8 cellular contexts compared by ENCODE assay signal in the genomic region with DNA sequence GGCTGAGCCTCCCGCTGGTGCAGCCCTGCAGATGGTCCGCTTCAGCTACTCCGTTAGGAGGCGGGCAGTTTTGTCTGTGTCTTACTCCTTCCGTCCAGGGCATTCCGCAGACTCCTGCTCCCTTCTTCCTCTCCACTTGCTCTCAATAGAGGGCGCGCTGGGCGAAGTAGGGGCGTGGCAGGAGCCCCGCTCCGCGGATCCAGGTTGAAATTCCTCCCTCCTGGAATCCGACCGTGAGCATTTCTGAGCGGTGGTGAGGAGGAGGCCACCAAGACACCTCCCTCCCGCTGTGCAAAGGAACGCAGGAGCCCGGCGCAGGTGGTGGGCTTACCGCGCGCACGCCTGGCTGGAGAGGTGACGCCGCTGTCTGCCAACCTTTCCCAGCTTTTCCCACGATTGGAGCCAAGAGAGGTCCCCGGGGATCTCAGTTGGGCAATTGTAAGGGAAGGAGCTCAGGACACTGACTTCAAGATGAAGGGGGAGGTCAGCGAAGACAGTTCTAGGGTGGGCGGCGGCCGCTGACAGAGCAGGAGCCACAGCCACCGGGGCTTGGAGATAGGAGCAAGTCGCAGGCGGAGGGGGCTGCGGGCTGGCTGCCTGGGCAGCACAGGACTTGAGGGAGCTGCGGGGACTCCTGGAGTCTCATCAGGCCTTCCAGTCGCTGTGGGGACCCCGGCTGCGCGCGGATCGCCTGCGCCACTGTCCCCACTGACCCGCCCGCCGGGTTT.
A peak's percentile ranks its signal among the peaks of the same experiment; 100 is the strongest.
DNase-seq lines count a peak whose midpoint lies in the region; ATAC-seq, FAIRE-seq and TF ChIP-seq lines count a peak whose summit lies in the region.

No MANE protein-coding gene starts in this region.

- no peaks in the 10 kb centered on the region for H3K9me2 ChIP-seq in SK-N-SH

- ATAC-seq in HG02678 (IDR thresholded peaks at IDR 0.05; ENCODE audit: unreplicated experiment) (peak; percentile 83), pancreas (peak; percentile 93 to 99 (median 98))
- ATAC-seq in stimulated activated naive CD8-positive, alpha-beta T cell treated with anti-CD3 and anti-CD28 coated beads, Interleukin-15, Interleukin-2, amounts not matched to agents 100 U/mL and 50 U/mL, for 24 hours, result no peak
- no peak for ATAC-seq in activated T-cell treated with anti-CD3 and anti-CD28 coated beads, Interleukin-2, amount 50 U/mL, for 4 hours

- peak; percentile 63 for TF ChIP-seq RAD21 in SK-N-SH (IDR thresholded peaks at IDR 0.05; ENCODE audit: low read length)

- TF ChIP-seq CTCF in GM10266 (IDR thresholded peaks at IDR 0.05; ENCODE audit: control insufficient read depth, insufficient read depth, low read depth, missing control alignments), result peak; percentile 39
- peak; percentile 79 for TF ChIP-seq CTCF in SK-N-SH (IDR thresholded peaks at IDR 0.05)
- peak; percentile 66 for TF ChIP-seq CTCF in cardiac muscle cell (IDR thresholded peaks at IDR 0.05; ENCODE audit: low read depth, low read length)
- peak in 1 of 4 donors; percentile 13 for TF ChIP-seq CTCF in pancreas (IDR thresholded peaks at IDR 0.05)

- H3K9me3 Mint-ChIP-seq in activated T-cell treated with anti-CD3 and anti-CD28 coated beads, Interleukin-2, amount 50 U/mL, for 4 hours, result peaks cover 4% of the 10 kb centered on the region

- under 1% methylated on average over 38 of the region's 47 CpGs for WGBS in SK-N-SH (ENCODE audit: low lambda C conversion rate)
- 1% methylated on average over 45 to 47 of the region's 47 CpGs for WGBS in pancreas, 2 donors

- no peaks in the 10 kb centered on the region for H3K36me3 ChIP-seq in SK-N-SH (replicated peaks in 1 of 2; ENCODE audit: control insufficient read depth in 1 of 2, insufficient read depth in 2 of 2, low read length in 1 of 2)
- no peaks in the 10 kb centered on the region for H3K36me3 ChIP-seq in cardiac muscle cell
- no peaks in the 10 kb centered on the region for H3K36me3 ChIP-seq in pancreas

- no peaks in the 10 kb centered on the region for H3K79me2 ChIP-seq in SK-N-SH (ENCODE audit: insufficient read depth)

- peaks cover 10% of the 10 kb centered on the region for H3K27me3 Mint-ChIP-seq in activated T-cell treated with anti-CD3 and anti-CD28 coated beads, Interleukin-2, amount 50 U/mL, for 4 hours (ENCODE audit: low read depth)

- CTCF ChIA-PET in SK-N-SH (lab: Yijun Ruan, JAX), result interaction anchor here (0.6 to 2.4 kb wide), 21 partner anchors 9 to 862 kb away, joined by 3 to 12 read pairs (median 4); no protein-coding TSS in a partner anchor

- H3K4me2 ChIP-seq in SK-N-SH, result peak overlapping the region; percentile 91

- TF ChIP-seq EP300 in SK-N-SH (IDR thresholded peaks at IDR 0.05; ENCODE audit: borderline replicate concordance in 1 of 2, low read depth in 1 of 2, low read length in 1 of 2), result no peak; a peak in 1 of 4 replicates

- H3K27ac ChIP-seq in SK-N-SH (ENCODE audit: low read depth in 2 of 2, low read length in 1 of 2) (peak overlapping the region; percentile 16 to 68; a peak in 2 of 4 replicates), cardiac muscle cell (no peak overlapping the region), pancreas (no peak overlapping the region)

- intact Hi-C loops in pancreas (cut with DNase I), result no loop called here

- no peaks in the 10 kb centered on the region for H3K4me1 Mint-ChIP-seq in activated T-cell treated with anti-CD3 and anti-CD28 coated beads, Interleukin-2, amount 50 U/mL, for 4 hours (ENCODE audit: low read depth)

- H2AFZ ChIP-seq in SK-N-SH (ENCODE audit: low read depth), result peak overlapping the region; percentile 93

- H3K4me3 ChIP-seq in SK-N-SH (ENCODE audit: low read depth in 2 of 2, low read length in 1 of 2), result peak overlapping the region; percentile 81 to 96
- H3K4me3 ChIP-seq in cardiac muscle cell, result no peak overlapping the region
- H3K4me3 ChIP-seq in pancreas, result peak overlapping the region; percentile 22 to 56 (median 36)

- no peak for FAIRE-seq in pancreas (lab: Jason Lieb, UNC)

- no peaks in the 10 kb centered on the region for H3K27me3 ChIP-seq in SK-N-SH (ENCODE audit: insufficient read depth)
- no peaks in the 10 kb centered on the region for H3K27me3 ChIP-seq in cardiac muscle cell
- H3K27me3 ChIP-seq in pancreas, result peaks cover 0 to 9% (median 0%) of the 10 kb centered on the region in 4 donors

- POLR2A ChIA-PET in SK-N-SH (lab: Yijun Ruan, JAX), result interaction anchor here (0.6 kb wide), 1 partner anchor 1703 kb away, joined by 4 read pairs; no protein-coding TSS in a partner anchor

- peak; percentile 19 for DNase-seq in GM10266 (ENCODE audit: extremely low spot score)
- DNase-seq in SK-N-SH, result peak; percentile 72
- peak in 1 of 2 donors; percentile 57 for DNase-seq in cardiac muscle cell (ENCODE audit: low read depth in 1 of 2, low spot score in 1 of 2)
- DNase-seq in pancreas, result peak; percentile 52 to 86 (median 70)
- no peak for DNase-seq in stimulated activated naive CD8-positive, alpha-beta T cell treated with anti-CD3 and anti-CD28 coated beads, Interleukin-15, Interleukin-2, amounts not matched to agents 100 U/mL and 50 U/mL, for 24 hours
- no peak for DNase-seq in activated T-cell treated with anti-CD3 and anti-CD28 coated beads, Interleukin-2, amount 50 U/mL, for 4 hours
- DNase-seq in NK-92 treated with Interleukin-12 subunit alpha and Interleukin-12 subunit beta, amount 100 ng/mL, for 24 hours (lab: John Stamatoyannopoulos, UW), result no peak

- H3K4me1 ChIP-seq in SK-N-SH (ENCODE audit: control insufficient read depth in 1 of 2, insufficient read depth in 2 of 2, low read depth in 1 of 2, low read length in 1 of 2) (no peaks in the 10 kb centered on the region; a peak in 1 of 4 replicates), cardiac muscle cell (ENCODE audit: low read depth) (no peaks in the 10 kb centered on the region), pancreas (no peaks in the 10 kb centered on the region)

- H3K9ac ChIP-seq in SK-N-SH, result peak overlapping the region; percentile 72; the same call in 1 of the 2 replicates

- no peaks in the 10 kb centered on the region for H3K36me3 Mint-ChIP-seq in activated T-cell treated with anti-CD3 and anti-CD28 coated beads, Interleukin-2, amount 50 U/mL, for 4 hours (ENCODE audit: insufficient read depth)

- H3K9me3 ChIP-seq in SK-N-SH (no peaks in the 10 kb centered on the region), cardiac muscle cell (ENCODE audit: low read depth) (peaks cover 3% of the 10 kb centered on the region), pancreas (no peaks in the 10 kb centered on the region)

- H3K4me3 Mint-ChIP-seq in activated T-cell treated with anti-CD3 and anti-CD28 coated beads, Interleukin-2, amount 50 U/mL, for 4 hours, result no peak overlapping the region

- peaks cover 5% of the 10 kb centered on the region for H3F3A ChIP-seq in SK-N-SH (replicated peaks; ENCODE audit: insufficient read depth)

- no peaks in the 10 kb centered on the region for H4K20me1 ChIP-seq in SK-N-SH (ENCODE audit: insufficient read depth)

TF ChIP-seq in SK-N-SH, 30 proteins besides CTCF, POLR2A, EP300 and RAD21 (continues in another document):
- TF ChIP-seq CHD2 (IDR thresholded peaks at IDR 0.05; ENCODE audit: low read length, partially characterized antibody) (peak; percentile 50), RFX5 (IDR thresholded peaks at IDR 0.05; ENCODE audit: low read length) (no peak), TCF12 (IDR thresholded peaks at IDR 0.05) (peak; percentile 32; the same call in 1 of the 2 replicates), SIN3A (IDR thresholded peaks at IDR 0.05; ENCODE audit: borderline replicate concordance, low read depth, low read length) (peak; percentile 62; the same call in 1 of the 2 replicates), NFIC (IDR thresholded peaks at IDR 0.05; ENCODE audit: borderline replicate concordance) (peak; percentile 33; the same call in 1 of the 2 replicates), JUND (IDR thresholded peaks at IDR 0.05) (no peak), ELF1 (IDR thresholded peaks at IDR 0.05) (no peak), NRF1 (IDR thresholded peaks at IDR 0.05; ENCODE audit: low read depth, low read length) (no peak), TEAD4 (IDR thresholded peaks at IDR 0.05; ENCODE audit: borderline replicate concordance, insufficient read depth) (0 out of 2 replicates have a peak, but pooled peaks have one; percentile 19)
- TF ChIP-seq, protein P1, sequence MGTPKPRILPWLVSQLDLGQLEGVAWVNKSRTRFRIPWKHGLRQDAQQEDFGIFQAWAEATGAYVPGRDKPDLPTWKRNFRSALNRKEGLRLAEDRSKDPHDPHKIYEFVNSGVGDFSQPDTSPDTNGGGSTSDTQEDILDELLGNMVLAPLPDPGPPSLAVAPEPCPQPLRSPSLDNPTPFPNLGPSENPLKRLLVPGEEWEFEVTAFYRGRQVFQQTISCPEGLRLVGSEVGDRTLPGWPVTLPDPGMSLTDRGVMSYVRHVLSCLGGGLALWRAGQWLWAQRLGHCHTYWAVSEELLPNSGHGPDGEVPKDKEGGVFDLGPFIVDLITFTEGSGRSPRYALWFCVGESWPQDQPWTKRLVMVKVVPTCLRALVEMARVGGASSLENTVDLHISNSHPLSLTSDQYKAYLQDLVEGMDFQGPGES (IDR thresholded peaks at IDR 0.05; ENCODE audit: low read depth, low read length), result no peak
- TF ChIP-seq, protein P2, sequence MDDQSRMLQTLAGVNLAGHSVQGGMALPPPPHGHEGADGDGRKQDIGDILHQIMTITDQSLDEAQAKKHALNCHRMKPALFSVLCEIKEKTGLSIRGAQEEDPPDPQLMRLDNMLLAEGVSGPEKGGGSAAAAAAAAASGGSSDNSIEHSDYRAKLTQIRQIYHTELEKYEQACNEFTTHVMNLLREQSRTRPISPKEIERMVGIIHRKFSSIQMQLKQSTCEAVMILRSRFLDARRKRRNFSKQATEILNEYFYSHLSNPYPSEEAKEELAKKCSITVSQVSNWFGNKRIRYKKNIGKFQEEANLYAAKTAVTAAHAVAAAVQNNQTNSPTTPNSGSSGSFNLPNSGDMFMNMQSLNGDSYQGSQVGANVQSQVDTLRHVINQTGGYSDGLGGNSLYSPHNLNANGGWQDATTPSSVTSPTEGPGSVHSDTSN (IDR thresholded peaks at IDR 0.05), result no peak
- TF ChIP-seq, protein P3, sequence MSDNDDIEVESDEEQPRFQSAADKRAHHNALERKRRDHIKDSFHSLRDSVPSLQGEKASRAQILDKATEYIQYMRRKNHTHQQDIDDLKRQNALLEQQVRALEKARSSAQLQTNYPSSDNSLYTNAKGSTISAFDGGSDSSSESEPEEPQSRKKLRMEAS (IDR thresholded peaks at IDR 0.05; ENCODE audit: low read depth), result peak; percentile 68

Comparison
In these comparisons a context has a peak if more than half of its experiments do, and no peak if none do; other contexts are left out.
1. DNase-seq: peak in GM10266 (single experiment), SK-N-SH (single experiment) and pancreas (6 of 6); none in stimulated activated naive CD8-positive, alpha-beta T cell treated with anti-CD3 and anti-CD28 coated beads, Interleukin-15, Interleukin-2, amounts not matched to agents 100 U/mL and 50 U/mL, for 24 hours (single experiment), activated T-cell treated with anti-CD3 and anti-CD28 coated beads, Interleukin-2, amount 50 U/mL, for 4 hours (single experiment) and NK-92 treated with Interleukin-12 subunit alpha and Interleukin-12 subunit beta, amount 100 ng/mL, for 24 hours (single experiment).
2. ATAC-seq: peak in HG02678 (single experiment) and pancreas (4 of 4); none in stimulated activated naive CD8-positive, alpha-beta T cell treated with anti-CD3 and anti-CD28 coated beads, Interleukin-15, Interleukin-2, amounts not matched to agents 100 U/mL and 50 U/mL, for 24 hours (single experiment) and activated T-cell treated with anti-CD3 and anti-CD28 coated beads, Interleukin-2, amount 50 U/mL, for 4 hours (0 of 2).
3. H3K27ac ChIP-seq: peak in SK-N-SH (2 of 2); none in cardiac muscle cell (single experiment) and pancreas (0 of 4).